Comparison of ENCODE assay signal across 1 cellular context in the genomic region with DNA sequence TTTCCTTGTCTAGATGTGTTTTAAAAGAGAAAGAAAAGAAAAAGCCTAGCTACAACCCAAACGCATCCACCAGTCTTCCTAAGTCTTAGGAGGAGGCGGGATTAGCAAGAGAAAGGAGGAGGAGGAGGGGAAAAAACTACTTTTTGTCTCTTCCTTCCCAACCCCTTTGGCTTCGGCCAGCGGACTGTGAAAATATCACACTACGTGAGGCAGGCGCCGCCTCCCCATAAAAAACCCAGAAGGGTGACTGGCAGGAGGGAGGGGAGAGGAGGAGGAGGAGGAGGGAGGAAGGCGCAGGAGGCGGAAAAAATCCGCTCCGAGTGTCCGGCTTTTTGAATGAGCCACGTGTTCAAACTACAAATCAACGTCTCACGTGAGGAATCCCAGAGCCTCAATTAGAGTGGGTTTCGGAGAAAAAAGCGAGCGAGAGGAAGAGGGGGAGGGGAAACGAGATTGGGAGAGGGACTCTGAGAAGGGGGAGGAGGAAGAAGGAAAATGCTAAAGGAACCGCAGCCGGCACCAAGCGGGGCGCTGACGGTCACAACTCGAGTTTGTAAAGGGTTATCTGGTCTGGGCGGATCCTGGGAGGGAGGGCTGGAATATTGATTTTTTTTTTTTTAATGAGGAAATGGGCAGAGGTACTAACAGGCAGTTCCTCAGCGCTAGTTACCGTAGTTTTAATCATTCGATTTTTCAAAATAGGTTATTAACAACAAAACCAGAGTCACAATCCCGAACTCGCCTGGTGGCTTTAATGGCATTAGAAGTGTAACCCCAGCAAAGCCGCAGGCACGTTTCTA.
TF ChIP-seq lines count a peak whose summit lies in the region.

A gene (minus strand): TSS at position 202 of the 800 bp plus-strand sequence. CDS start 381 bp downstream, outside the sequence.

TF ChIP-seq in HepG2, 621 proteins besides CTCF, POLR2A, EP300 and RAD21 (continued from another document and continues in another):
- TF ChIP-seq, protein P1, sequence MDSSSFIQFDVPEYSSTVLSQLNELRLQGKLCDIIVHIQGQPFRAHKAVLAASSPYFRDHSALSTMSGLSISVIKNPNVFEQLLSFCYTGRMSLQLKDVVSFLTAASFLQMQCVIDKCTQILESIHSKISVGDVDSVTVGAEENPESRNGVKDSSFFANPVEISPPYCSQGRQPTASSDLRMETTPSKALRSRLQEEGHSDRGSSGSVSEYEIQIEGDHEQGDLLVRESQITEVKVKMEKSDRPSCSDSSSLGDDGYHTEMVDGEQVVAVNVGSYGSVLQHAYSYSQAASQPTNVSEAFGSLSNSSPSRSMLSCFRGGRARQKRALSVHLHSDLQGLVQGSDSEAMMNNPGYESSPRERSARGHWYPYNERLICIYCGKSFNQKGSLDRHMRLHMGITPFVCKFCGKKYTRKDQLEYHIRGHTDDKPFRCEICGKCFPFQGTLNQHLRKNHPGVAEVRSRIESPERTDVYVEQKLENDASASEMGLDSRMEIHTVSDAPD (CRISPR knock-in tag; IDR thresholded peaks at IDR 0.05) = no peak
- TF ChIP-seq, protein P2, sequence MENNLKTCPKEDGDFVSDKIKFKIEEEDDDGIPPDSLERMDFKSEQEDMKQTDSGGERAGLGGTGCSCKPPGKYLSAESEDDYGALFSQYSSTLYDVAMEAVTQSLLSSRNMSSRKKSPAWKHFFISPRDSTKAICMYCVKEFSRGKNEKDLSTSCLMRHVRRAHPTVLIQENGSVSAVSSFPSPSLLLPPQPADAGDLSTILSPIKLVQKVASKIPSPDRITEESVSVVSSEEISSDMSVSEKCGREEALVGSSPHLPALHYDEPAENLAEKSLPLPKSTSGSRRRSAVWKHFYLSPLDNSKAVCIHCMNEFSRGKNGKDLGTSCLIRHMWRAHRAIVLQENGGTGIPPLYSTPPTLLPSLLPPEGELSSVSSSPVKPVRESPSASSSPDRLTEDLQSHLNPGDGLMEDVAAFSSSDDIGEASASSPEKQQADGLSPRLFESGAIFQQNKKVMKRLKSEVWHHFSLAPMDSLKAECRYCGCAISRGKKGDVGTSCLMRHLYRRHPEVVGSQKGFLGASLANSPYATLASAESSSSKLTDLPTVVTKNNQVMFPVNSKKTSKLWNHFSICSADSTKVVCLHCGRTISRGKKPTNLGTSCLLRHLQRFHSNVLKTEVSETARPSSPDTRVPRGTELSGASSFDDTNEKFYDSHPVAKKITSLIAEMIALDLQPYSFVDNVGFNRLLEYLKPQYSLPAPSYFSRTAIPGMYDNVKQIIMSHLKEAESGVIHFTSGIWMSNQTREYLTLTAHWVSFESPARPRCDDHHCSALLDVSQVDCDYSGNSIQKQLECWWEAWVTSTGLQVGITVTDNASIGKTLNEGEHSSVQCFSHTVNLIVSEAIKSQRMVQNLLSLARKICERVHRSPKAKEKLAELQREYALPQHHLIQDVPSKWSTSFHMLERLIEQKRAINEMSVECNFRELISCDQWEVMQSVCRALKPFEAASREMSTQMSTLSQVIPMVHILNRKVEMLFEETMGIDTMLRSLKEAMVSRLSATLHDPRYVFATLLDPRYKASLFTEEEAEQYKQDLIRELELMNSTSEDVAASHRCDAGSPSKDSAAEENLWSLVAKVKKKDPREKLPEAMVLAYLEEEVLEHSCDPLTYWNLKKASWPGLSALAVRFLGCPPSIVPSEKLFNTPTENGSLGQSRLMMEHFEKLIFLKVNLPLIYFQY (CRISPR knock-in tag; IDR thresholded peaks at IDR 0.05; ENCODE audit: borderline replicate concordance) = no peak
- TF ChIP-seq MEF2D (CRISPR knock-in tag; IDR thresholded peaks at IDR 0.05) (no peak), ZBTB42 (CRISPR knock-in tag; IDR thresholded peaks at IDR 0.05) (no peak), MTA1 (CRISPR knock-in tag; IDR thresholded peaks at IDR 0.05; ENCODE audit: borderline replicate concordance) (no peak), ZNF350 (CRISPR knock-in tag; IDR thresholded peaks at IDR 0.05; ENCODE audit: borderline replicate concordance, low read depth) (peak; percentile 54; the same call in 1 of the 2 replicates), ZZZ3 (CRISPR knock-in tag; IDR thresholded peaks at IDR 0.05; ENCODE audit: borderline replicate concordance) (no peak), CAMTA2 (CRISPR knock-in tag; IDR thresholded peaks at IDR 0.05; ENCODE audit: borderline replicate concordance) (no peak), HNRNPLL (IDR thresholded peaks at IDR 0.05; ENCODE audit: low read depth, low read length, poor library complexity, severe bottlenecking) (no peak), CCDC6 (CRISPR knock-in tag; IDR thresholded peaks at IDR 0.05) (peak; percentile 11; the same call in 1 of the 2 replicates), GPN1 (CRISPR knock-in tag; IDR thresholded peaks at IDR 0.05; ENCODE audit: borderline replicate concordance) (no peak), NFE2L2 (IDR thresholded peaks at IDR 0.05; ENCODE audit: low read length) (no peak), ZNF703 (CRISPR knock-in tag; IDR thresholded peaks at IDR 0.05; ENCODE audit: borderline replicate concordance) (no peak), KAT8 (CRISPR knock-in tag; IDR thresholded peaks at IDR 0.05) (no peak), EED (CRISPR knock-in tag; IDR thresholded peaks at IDR 0.05) (no peak), ZNF781 (CRISPR knock-in tag; IDR thresholded peaks at IDR 0.05; ENCODE audit: borderline replicate concordance, not compliant biosample characterization) (peak; percentile 39), KDM6A (CRISPR knock-in tag; IDR thresholded peaks at IDR 0.05; ENCODE audit: low read depth) (no peak), ZSCAN20 (CRISPR knock-in tag; IDR thresholded peaks at IDR 0.05; ENCODE audit: borderline replicate concordance) (no peak), YEATS4 (CRISPR knock-in tag; IDR thresholded peaks at IDR 0.05; ENCODE audit: borderline replicate concordance) (no peak), STAT5B (CRISPR knock-in tag; IDR thresholded peaks at IDR 0.05) (no peak), ZNF326 (CRISPR knock-in tag; IDR thresholded peaks at IDR 0.05; ENCODE audit: borderline replicate concordance) (no peak), SMAD3 (CRISPR knock-in tag; IDR thresholded peaks at IDR 0.05) (no peak; the same call in 1 of the 2 replicates)
- TF ChIP-seq, protein P3, sequence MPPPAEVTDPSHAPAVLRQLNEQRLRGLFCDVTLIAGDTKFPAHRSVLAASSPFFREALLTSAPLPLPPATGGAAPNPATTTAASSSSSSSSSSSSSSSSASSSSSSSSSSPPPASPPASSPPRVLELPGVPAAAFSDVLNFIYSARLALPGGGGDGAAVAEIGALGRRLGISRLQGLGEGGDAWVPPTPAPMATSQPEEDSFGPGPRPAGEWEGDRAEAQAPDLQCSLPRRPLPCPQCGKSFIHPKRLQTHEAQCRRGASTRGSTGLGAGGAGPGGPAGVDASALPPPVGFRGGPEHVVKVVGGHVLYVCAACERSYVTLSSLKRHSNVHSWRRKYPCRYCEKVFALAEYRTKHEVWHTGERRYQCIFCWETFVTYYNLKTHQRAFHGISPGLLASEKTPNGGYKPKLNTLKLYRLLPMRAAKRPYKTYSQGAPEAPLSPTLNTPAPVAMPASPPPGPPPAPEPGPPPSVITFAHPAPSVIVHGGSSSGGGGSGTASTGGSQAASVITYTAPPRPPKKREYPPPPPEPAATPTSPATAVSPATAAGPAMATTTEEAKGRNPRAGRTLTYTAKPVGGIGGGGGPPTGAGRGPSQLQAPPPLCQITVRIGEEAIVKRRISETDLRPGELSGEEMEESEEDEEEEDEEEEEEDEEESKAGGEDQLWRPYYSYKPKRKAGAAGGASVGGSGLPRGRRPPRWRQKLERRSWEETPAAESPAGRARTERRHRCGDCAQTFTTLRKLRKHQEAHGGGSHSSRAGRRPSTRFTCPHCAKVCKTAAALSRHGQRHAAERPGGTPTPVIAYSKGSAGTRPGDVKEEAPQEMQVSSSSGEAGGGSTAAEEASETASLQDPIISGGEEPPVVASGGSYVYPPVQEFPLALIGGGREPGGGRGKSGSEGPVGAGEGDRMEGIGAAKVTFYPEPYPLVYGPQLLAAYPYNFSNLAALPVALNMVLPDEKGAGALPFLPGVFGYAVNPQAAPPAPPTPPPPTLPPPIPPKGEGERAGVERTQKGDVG (CRISPR knock-in tag; IDR thresholded peaks at IDR 0.05; ENCODE audit: borderline replicate concordance) = no peak
- TF ChIP-seq, protein P4, sequence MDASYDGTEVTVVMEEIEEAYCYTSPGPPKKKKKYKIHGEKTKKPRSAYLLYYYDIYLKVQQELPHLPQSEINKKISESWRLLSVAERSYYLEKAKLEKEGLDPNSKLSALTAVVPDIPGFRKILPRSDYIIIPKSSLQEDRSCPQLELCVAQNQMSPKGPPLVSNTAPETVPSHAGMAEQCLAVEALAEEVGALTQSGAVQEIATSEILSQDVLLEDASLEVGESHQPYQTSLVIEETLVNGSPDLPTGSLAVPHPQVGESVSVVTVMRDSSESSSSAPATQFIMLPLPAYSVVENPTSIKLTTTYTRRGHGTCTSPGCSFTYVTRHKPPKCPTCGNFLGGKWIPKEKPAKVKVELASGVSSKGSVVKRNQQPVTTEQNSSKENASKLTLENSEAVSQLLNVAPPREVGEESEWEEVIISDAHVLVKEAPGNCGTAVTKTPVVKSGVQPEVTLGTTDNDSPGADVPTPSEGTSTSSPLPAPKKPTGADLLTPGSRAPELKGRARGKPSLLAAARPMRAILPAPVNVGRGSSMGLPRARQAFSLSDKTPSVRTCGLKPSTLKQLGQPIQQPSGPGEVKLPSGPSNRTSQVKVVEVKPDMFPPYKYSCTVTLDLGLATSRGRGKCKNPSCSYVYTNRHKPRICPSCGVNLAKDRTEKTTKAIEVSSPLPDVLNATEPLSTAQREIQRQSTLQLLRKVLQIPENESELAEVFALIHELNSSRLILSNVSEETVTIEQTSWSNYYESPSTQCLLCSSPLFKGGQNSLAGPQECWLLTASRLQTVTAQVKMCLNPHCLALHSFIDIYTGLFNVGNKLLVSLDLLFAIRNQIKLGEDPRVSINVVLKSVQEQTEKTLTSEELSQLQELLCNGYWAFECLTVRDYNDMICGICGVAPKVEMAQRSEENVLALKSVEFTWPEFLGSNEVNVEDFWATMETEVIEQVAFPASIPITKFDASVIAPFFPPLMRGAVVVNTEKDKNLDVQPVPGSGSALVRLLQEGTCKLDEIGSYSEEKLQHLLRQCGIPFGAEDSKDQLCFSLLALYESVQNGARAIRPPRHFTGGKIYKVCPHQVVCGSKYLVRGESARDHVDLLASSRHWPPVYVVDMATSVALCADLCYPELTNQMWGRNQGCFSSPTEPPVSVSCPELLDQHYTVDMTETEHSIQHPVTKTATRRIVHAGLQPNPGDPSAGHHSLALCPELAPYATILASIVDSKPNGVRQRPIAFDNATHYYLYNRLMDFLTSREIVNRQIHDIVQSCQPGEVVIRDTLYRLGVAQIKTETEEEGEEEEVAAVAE (CRISPR knock-in tag; IDR thresholded peaks at IDR 0.05; ENCODE audit: borderline replicate concordance) = no peak
- TF ChIP-seq, protein P5, sequence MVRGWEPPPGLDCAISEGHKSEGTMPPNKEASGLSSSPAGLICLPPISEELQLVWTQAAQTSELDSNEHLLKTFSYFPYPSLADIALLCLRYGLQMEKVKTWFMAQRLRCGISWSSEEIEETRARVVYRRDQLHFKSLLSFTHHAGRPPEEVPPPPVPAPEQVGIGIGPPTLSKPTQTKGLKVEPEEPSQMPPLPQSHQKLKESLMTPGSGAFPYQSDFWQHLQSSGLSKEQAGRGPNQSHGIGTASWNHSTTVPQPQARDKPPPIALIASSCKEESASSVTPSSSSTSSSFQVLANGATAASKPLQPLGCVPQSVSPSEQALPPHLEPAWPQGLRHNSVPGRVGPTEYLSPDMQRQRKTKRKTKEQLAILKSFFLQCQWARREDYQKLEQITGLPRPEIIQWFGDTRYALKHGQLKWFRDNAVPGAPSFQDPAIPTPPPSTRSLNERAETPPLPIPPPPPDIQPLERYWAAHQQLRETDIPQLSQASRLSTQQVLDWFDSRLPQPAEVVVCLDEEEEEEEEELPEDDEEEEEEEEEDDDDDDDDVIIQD (CRISPR knock-in tag; IDR thresholded peaks at IDR 0.05; ENCODE audit: low read depth) = no peak
- TF ChIP-seq, protein P6, sequence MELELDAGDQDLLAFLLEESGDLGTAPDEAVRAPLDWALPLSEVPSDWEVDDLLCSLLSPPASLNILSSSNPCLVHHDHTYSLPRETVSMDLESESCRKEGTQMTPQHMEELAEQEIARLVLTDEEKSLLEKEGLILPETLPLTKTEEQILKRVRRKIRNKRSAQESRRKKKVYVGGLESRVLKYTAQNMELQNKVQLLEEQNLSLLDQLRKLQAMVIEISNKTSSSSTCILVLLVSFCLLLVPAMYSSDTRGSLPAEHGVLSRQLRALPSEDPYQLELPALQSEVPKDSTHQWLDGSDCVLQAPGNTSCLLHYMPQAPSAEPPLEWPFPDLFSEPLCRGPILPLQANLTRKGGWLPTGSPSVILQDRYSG (CRISPR knock-in tag; IDR thresholded peaks at IDR 0.05) = no peak
- TF ChIP-seq, protein P7, sequence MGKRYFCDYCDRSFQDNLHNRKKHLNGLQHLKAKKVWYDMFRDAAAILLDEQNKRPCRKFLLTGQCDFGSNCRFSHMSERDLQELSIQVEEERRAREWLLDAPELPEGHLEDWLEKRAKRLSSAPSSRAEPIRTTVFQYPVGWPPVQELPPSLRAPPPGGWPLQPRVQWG (CRISPR knock-in tag; IDR thresholded peaks at IDR 0.05; ENCODE audit: borderline replicate concordance, low read depth) = no peak
- TF ChIP-seq, protein P8, sequence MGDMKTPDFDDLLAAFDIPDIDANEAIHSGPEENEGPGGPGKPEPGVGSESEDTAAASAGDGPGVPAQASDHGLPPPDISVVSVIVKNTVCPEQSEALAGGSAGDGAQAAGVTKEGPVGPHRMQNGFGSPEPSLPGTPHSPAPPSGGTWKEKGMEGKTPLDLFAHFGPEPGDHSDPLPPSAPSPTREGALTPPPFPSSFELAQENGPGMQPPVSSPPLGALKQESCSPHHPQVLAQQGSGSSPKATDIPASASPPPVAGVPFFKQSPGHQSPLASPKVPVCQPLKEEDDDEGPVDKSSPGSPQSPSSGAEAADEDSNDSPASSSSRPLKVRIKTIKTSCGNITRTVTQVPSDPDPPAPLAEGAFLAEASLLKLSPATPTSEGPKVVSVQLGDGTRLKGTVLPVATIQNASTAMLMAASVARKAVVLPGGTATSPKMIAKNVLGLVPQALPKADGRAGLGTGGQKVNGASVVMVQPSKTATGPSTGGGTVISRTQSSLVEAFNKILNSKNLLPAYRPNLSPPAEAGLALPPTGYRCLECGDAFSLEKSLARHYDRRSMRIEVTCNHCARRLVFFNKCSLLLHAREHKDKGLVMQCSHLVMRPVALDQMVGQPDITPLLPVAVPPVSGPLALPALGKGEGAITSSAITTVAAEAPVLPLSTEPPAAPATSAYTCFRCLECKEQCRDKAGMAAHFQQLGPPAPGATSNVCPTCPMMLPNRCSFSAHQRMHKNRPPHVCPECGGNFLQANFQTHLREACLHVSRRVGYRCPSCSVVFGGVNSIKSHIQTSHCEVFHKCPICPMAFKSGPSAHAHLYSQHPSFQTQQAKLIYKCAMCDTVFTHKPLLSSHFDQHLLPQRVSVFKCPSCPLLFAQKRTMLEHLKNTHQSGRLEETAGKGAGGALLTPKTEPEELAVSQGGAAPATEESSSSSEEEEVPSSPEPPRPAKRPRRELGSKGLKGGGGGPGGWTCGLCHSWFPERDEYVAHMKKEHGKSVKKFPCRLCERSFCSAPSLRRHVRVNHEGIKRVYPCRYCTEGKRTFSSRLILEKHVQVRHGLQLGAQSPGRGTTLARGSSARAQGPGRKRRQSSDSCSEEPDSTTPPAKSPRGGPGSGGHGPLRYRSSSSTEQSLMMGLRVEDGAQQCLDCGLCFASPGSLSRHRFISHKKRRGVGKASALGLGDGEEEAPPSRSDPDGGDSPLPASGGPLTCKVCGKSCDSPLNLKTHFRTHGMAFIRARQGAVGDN (CRISPR knock-in tag; IDR thresholded peaks at IDR 0.05) = no peak
- TF ChIP-seq, protein P9, sequence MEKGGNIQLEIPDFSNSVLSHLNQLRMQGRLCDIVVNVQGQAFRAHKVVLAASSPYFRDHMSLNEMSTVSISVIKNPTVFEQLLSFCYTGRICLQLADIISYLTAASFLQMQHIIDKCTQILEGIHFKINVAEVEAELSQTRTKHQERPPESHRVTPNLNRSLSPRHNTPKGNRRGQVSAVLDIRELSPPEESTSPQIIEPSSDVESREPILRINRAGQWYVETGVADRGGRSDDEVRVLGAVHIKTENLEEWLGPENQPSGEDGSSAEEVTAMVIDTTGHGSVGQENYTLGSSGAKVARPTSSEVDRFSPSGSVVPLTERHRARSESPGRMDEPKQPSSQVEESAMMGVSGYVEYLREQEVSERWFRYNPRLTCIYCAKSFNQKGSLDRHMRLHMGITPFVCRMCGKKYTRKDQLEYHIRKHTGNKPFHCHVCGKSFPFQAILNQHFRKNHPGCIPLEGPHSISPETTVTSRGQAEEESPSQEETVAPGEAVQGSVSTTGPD (CRISPR knock-in tag; IDR thresholded peaks at IDR 0.05) = no peak
